In the genomic region with DNA sequence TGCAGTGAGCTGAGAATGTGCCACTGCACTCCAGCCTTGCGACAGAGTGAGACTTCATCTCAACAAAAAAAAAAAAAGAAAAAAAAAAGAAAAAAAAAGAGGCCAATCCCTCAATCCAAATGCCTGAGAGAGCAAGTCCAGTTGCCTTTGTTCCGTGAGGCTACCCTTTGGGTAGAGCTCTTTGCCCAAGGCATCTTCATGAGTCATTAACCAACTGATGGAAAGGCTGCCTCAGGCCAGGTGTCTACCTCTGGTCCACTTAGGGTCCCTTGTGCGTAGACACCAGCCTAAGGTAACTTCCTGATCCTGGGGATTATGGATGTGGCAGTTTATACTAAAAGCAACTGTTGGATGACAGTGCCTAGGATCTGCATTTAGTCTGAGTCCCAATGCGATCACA, we compare ENCODE assay signal across 26 cellular contexts.
"Had no signal": no experiment of that assay in that cellular context is flagged by ENCODE, and none has a peak within 500 bp of the region (broad histone marks: within the 10 kb centered on the region; RNA-seq: fewer than 3 reads in every experiment).

No MANE protein-coding gene starts in this region.

- H3K4me3 Mint-ChIP-seq: activated CD4-positive, alpha-beta memory T cell treated with anti-CD3 and anti-CD28 coated beads, Interleukin-2, amount 10 ng/mL, durations not matched to agents 7 days and 5 days; activated naive CD8-positive, alpha-beta T cell treated with anti-CD3 and anti-CD28 coated beads, Interleukin-2, amount 50 U/mL, for 24 hours; brain; mesothelial cell of epicardium; natural killer cell treated with Interleukin-12 subunit alpha and Interleukin-12 subunit beta and Interleukin-15 and Interleukin-18, amount 100 ng/mL, for 72 hours; stimulated activated effector memory CD8-positive, alpha-beta T cell treated with anti-CD3 and anti-CD28 coated beads, Interleukin-12 subunit alpha, Interleukin-12 subunit beta, amount 100 ng/mL, for 72 hours; T-helper 17 cell had no signal

- H3K36me3 ChIP-seq: heart right ventricle, lower lobe of right lung, neutrophil, pancreas, stomach, vagina had no signal

- ATAC-seq: activated naive CD8-positive, alpha-beta T cell treated with anti-CD3 and anti-CD28 coated beads, Interleukin-2, amount 50 U/mL, for 24 hours; heart right ventricle; lower lobe of right lung; natural killer cell treated with Interleukin-12 subunit alpha and Interleukin-12 subunit beta and Interleukin-15 and Interleukin-18, amount 100 ng/mL, for 72 hours; T-helper 17 cell had no signal

- H3K9me3 ChIP-seq: heart right ventricle, lower lobe of right lung, neutrophil, pancreas, stomach, vagina had no signal

- H3K36me3 Mint-ChIP-seq: brain; mesothelial cell of epicardium; natural killer cell treated with Interleukin-12 subunit alpha and Interleukin-12 subunit beta and Interleukin-15 and Interleukin-18, amount 100 ng/mL, for 72 hours; stimulated activated effector memory CD8-positive, alpha-beta T cell treated with anti-CD3 and anti-CD28 coated beads, Interleukin-12 subunit alpha, Interleukin-12 subunit beta, amount 100 ng/mL, for 72 hours had no signal

- H3K27me3 ChIP-seq: heart right ventricle, neutrophil, pancreas, stomach, vagina had no signal

- FAIRE-seq: endometrium, kidney, pancreas had no signal

- H3K4me1 Mint-ChIP-seq: activated naive CD8-positive, alpha-beta T cell treated with anti-CD3 and anti-CD28 coated beads, Interleukin-2, amount 50 U/mL, for 24 hours; T-helper 17 cell had no signal

- H3K4me3 ChIP-seq: heart right ventricle, lower lobe of right lung, pancreas, skin epidermis, stomach, vagina had no signal

- H3K27ac Mint-ChIP-seq: activated CD4-positive, alpha-beta memory T cell treated with anti-CD3 and anti-CD28 coated beads, Interleukin-2, amount 10 ng/mL, durations not matched to agents 7 days and 5 days; activated naive CD8-positive, alpha-beta T cell treated with anti-CD3 and anti-CD28 coated beads, Interleukin-2, amount 50 U/mL, for 24 hours; mesothelial cell of epicardium; natural killer cell treated with Interleukin-12 subunit alpha and Interleukin-12 subunit beta and Interleukin-15 and Interleukin-18, amount 100 ng/mL, for 72 hours; stimulated activated effector memory CD8-positive, alpha-beta T cell treated with anti-CD3 and anti-CD28 coated beads, Interleukin-12 subunit alpha, Interleukin-12 subunit beta, amount 100 ng/mL, for 72 hours; T-helper 17 cell had no signal

- DNase-seq: activated CD4-positive, alpha-beta memory T cell treated with anti-CD3 and anti-CD28 coated beads, Interleukin-2, amount 10 ng/mL, durations not matched to agents 7 days and 5 days; activated CD4-positive, alpha-beta T cell treated with anti-CD3 and anti-CD28 coated beads for 4 hours; activated CD4-positive, CD25-positive, alpha-beta regulatory T cell; activated effector memory CD4-positive, alpha-beta T cell treated with anti-CD3 and anti-CD28 coated beads, Interleukin-2, amount 50 U/mL, for 16 hours; activated naive CD4-positive, alpha-beta T cell treated with anti-CD3 and anti-CD28 coated beads, Interleukin-2, amount 50 U/mL, for 16 hours; activated naive CD8-positive, alpha-beta T cell treated with anti-CD3 and anti-CD28 coated beads, Interleukin-2, amount 50 U/mL, for 24 hours; anterior cingulate cortex; effector CD4-positive, alpha-beta T cell; foreskin fibroblast; heart right ventricle; kidney; lower lobe of right lung; pancreas; right cardiac atrium; stimulated activated CD4-positive, alpha-beta T cell treated with anti-CD3 and anti-CD28 coated beads, Interleukin-1b, Interleukin-23, amount 100 ng/mL, for 48 hours; stomach; T-helper 17 cell; trophoblast cell had no signal

- H3K9me3 Mint-ChIP-seq: activated CD4-positive, alpha-beta memory T cell treated with anti-CD3 and anti-CD28 coated beads, Interleukin-2, amount 10 ng/mL, durations not matched to agents 7 days and 5 days; activated naive CD8-positive, alpha-beta T cell treated with anti-CD3 and anti-CD28 coated beads, Interleukin-2, amount 50 U/mL, for 24 hours; brain; mesothelial cell of epicardium; natural killer cell treated with Interleukin-12 subunit alpha and Interleukin-12 subunit beta and Interleukin-15 and Interleukin-18, amount 100 ng/mL, for 72 hours; stimulated activated effector memory CD8-positive, alpha-beta T cell treated with anti-CD3 and anti-CD28 coated beads, Interleukin-12 subunit alpha, Interleukin-12 subunit beta, amount 100 ng/mL, for 72 hours had no signal

- H3K27me3 Mint-ChIP-seq: activated naive CD8-positive, alpha-beta T cell treated with anti-CD3 and anti-CD28 coated beads, Interleukin-2, amount 50 U/mL, for 24 hours had no signal

- H3K27ac ChIP-seq: lower lobe of right lung, neutrophil, pancreas, stomach, vagina had no signal

- H3K4me1 ChIP-seq: pancreas, vagina had no signal
